In genomic region chr4:10066704-10067651, GRCh38 we compare ENCODE assay signal across 1 cellular context.
TF ChIP-seq lines count a peak whose summit lies in the region.

No MANE protein-coding gene starts in this region.

TF ChIP-seq in SK-N-SH, 30 proteins besides CTCF, POLR2A, EP300 and RAD21 (continued from another document):
- TF ChIP-seq ZBTB33 (IDR thresholded peaks at IDR 0.05; ENCODE audit: borderline replicate concordance, low read depth), result no peak
- TF ChIP-seq USF1 (IDR thresholded peaks at IDR 0.05; ENCODE audit: borderline replicate concordance, low read depth), result no peak
- TF ChIP-seq, protein P1, sequence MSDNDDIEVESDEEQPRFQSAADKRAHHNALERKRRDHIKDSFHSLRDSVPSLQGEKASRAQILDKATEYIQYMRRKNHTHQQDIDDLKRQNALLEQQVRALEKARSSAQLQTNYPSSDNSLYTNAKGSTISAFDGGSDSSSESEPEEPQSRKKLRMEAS (IDR thresholded peaks at IDR 0.05; ENCODE audit: low read depth), result no peak
- TF ChIP-seq ELF1 (IDR thresholded peaks at IDR 0.05), result no peak
- TF ChIP-seq NRF1 (IDR thresholded peaks at IDR 0.05; ENCODE audit: low read depth, low read length), result no peak
- TF ChIP-seq MEF2A (IDR thresholded peaks at IDR 0.05; ENCODE audit: borderline replicate concordance, low read depth), result no peak
- no peak for TF ChIP-seq REST (IDR thresholded peaks at IDR 0.05; ENCODE audit: low read depth, low read length)
- no peak for TF ChIP-seq GATA2 (CRISPR knock-in tag; IDR thresholded peaks at IDR 0.05)
- TF ChIP-seq PBX3 (IDR thresholded peaks at IDR 0.05), result no peak
